ENCODE assay signal across 1 cellular context in the genomic region with DNA sequence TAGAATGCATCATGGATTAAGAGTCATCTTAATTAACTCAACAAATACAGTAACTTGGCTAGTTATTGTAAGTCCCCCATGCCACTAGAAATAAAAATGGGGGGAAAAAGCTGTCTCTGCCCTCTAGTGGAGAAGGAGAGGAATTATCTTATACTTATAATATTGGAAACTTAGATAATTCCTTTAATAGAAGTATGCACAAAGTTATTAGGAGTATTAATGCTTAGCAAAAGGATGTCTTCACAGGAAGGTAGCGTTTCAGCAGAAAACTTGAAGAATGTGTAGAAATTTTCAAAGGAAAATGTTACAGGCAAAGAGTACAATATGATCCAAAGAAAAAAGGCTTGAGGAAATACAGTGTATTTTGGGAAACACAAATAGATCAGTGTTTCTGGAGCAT.
A peak's percentile ranks its signal among the peaks of the same experiment; 100 is the strongest.
TF ChIP-seq lines count a peak whose summit lies in the region.

No MANE protein-coding gene starts in this region.

TF ChIP-seq in K562, 482 proteins besides CTCF, POLR2A, EP300 and RAD21:
- TF ChIP-seq DACH1 (IDR thresholded peaks at IDR 0.05; ENCODE audit: partially characterized antibody) (peak; percentile 67), SMC3 (conservative IDR thresholded peaks at IDR 0.05; ENCODE audit: insufficient read depth, low read depth, low read length) (peak; percentile 27; the same call in 1 of the 2 replicates), ZNF764 (CRISPR knock-in tag; IDR thresholded peaks at IDR 0.05; ENCODE audit: low read depth) (no peak)
- TF ChIP-seq, protein P1, sequence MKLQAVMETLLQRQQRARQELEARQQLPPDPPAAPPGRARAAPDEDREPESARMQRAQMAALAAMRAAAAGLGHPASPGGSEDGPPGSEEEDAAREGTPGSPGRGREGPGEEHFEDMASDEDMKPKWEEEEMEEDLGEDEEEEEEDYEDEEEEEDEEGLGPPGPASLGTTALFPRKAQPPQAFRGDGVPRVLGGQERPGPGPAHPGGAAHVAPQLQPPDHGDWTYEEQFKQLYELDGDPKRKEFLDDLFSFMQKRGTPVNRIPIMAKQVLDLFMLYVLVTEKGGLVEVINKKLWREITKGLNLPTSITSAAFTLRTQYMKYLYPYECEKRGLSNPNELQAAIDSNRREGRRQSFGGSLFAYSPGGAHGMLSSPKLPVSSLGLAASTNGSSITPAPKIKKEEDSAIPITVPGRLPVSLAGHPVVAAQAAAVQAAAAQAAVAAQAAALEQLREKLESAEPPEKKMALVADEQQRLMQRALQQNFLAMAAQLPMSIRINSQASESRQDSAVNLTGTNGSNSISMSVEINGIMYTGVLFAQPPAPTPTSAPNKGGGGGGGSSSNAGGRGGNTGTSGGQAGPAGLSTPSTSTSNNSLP (IDR thresholded peaks at IDR 0.05; ENCODE audit: borderline replicate concordance, low read depth, low read length), result peak; percentile 42; the same call in 1 of the 2 replicates
